In the genomic region with DNA sequence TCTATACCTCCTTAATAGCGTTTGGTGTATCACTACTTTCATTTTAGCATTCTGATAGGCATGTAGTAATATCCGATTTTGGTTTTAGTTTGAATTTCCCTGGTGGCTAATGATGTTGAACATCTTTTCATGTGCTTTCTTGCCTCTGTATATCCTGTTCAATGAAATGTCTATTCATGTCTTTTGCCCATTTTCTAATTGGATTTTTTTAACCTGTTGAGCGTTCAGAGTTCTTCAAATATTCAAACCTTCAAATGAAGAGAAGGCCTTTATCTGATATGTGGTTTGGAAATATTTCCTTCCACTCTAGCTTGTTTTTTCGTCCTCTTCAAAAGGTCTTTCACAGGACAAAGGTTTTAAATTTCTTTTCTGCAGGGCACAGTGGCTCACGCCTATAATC, we compare ENCODE assay signal across 1 cellular context.
TF ChIP-seq lines count a peak whose summit lies in the region.

No MANE protein-coding gene starts in this region.

TF ChIP-seq in HEK293, 187 proteins besides CTCF, POLR2A, EP300 and RAD21 (continued from another document):
- no peak for TF ChIP-seq ZNF513 (tag by site-specific recombination; IDR thresholded peaks at IDR 0.05)
- peak; percentile 67 for TF ChIP-seq SCRT2 (tag by site-specific recombination; IDR thresholded peaks at IDR 0.05)
- no peak for TF ChIP-seq GFI1B (tag by site-specific recombination; IDR thresholded peaks at IDR 0.05)
- no peak for TF ChIP-seq SCRT1 (tag by site-specific recombination; IDR thresholded peaks at IDR 0.05; ENCODE audit: borderline replicate concordance)
